In the genomic region with DNA sequence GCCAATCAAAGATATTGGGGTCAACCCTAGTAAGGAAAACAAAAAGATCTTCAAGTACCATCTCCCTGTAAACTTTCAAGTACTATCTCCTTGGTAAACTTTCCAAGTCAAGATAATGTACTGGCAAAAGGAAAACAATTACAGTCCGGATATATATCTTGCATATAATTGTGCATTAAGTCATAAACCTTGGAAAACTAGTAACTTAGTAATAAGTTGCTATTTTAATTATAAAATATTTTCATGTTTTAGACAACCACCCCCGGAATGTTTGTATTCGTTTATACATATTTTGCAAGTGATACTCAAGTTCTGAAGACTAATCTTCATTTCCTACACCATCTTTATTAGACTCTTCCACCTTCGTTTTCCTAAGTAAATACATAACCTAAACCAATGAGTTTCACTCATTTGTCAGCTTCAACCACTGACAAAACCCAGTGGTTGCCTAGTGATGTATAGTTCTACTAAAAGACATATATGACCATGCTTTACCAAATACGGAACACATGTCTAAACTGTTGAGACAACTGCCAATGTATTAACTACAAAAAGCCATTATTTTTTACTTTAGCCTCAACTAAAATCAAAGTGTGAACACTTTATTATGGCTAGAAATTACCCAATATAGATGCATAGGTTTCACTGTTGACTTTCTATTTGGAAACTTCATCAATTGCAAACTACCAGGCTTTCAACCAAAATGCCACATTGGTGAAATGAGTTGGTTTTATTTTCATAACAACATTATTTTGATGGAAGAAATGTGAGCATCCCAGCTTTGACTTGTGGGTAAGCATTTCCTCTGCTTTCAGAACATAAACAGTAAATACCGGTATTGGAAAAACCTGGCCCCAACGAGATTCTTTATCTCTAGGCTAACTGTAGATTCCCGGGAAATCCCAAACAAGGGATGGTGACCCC, we compare ENCODE assay signal across 8 cellular contexts. TPM values are rescaled to one million over a fixed set of nuclear protein-coding genes. Genes with fewer than 3 reads are reported as not detected.
DNase-seq lines count a peak whose midpoint lies in the region; ATAC-seq and TF ChIP-seq lines count a peak whose summit lies in the region.

No MANE protein-coding gene starts in this region.

- H3K9me3 Mint-ChIP-seq in activated CD4-positive, alpha-beta T cell treated with anti-CD3 and anti-CD28 coated beads, Interleukin-2, amount 10 ng/mL, durations not matched to agents 24 days and 14 days: no peaks in the 10 kb centered on the region
- H3K9me3 Mint-ChIP-seq in activated naive CD8-positive, alpha-beta T cell (ENCODE audit: low read depth): no peaks in the 10 kb centered on the region

- no peak for ATAC-seq in GM21367 (IDR thresholded peaks at IDR 0.05; ENCODE audit: unreplicated experiment)

- H3K27ac ChIP-seq in layer of hippocampus (ENCODE audit: low read depth, low read length) (peak overlapping the region; percentile 93), testis (peak overlapping the region; percentile 98 to 99)

- intact Hi-C loops in activated CD4-positive, alpha-beta T cell treated with anti-CD3 and anti-CD28 coated beads, Interleukin-2, amount 10 ng/mL, durations not matched to agents 24 days and 14 days (cut with micrococcal nuclease): loop anchor here (1.0 to 10.0 kb wide), 6 partner anchors 10 to 986 kb away; partner anchors contain the start of genes CEP170 and COX20
- intact Hi-C loops in testis (cut with DNase I; ENCODE audit: low total_unique reads): no loop called here

- no peaks in the 10 kb centered on the region for H3K9me3 ChIP-seq in testis

- no peak for DNase-seq in activated CD4-positive, alpha-beta T cell treated with anti-CD3 and anti-CD28 coated beads, Interleukin-2, amount 10 ng/mL, durations not matched to agents 24 days and 14 days
- no peak for DNase-seq in activated CD4-positive, alpha-beta T cell treated with anti-CD3 and anti-CD28 coated beads for 48 hours
- DNase-seq in testis (no peak), COLO829 (ENCODE audit: low spot score) (no peak)
- no peak for DNase-seq in activated CD4-positive, CD25-positive, alpha-beta regulatory T cell treated with anti-CD3 and anti-CD28 coated beads, Interleukin-2, amount 50 U/mL, for 72 hours

- H3K27me3 Mint-ChIP-seq in activated CD4-positive, alpha-beta T cell treated with anti-CD3 and anti-CD28 coated beads, Interleukin-2, amount 10 ng/mL, durations not matched to agents 24 days and 14 days: peaks cover 31% of the 10 kb centered on the region
- H3K27me3 Mint-ChIP-seq in activated naive CD8-positive, alpha-beta T cell: no peaks in the 10 kb centered on the region

- H3K4me1 ChIP-seq in testis: peaks cover 16% of the 10 kb centered on the region

- TF ChIP-seq POLR2A in testis (IDR thresholded peaks at IDR 0.05): no peak

- H3K36me3 ChIP-seq in testis (ENCODE audit: low read depth, missing control alignments): no peaks in the 10 kb centered on the region

- WGBS in testis, 2 donors: 26 to 37% methylated on average over 8 of the region's 8 CpGs

- H3K27me3 ChIP-seq in layer of hippocampus (ENCODE audit: control insufficient read depth, insufficient read depth, low read length) (no peaks in the 10 kb centered on the region), testis (no peaks in the 10 kb centered on the region)

- H3K4me3 Mint-ChIP-seq in activated CD4-positive, alpha-beta T cell treated with anti-CD3 and anti-CD28 coated beads, Interleukin-2, amount 10 ng/mL, durations not matched to agents 24 days and 14 days: peak overlapping the region; percentile 96
- peak overlapping the region; percentile 95 for H3K4me3 Mint-ChIP-seq in activated naive CD8-positive, alpha-beta T cell

- peaks cover 6% of the 10 kb centered on the region for H3K36me3 Mint-ChIP-seq in activated CD4-positive, alpha-beta T cell treated with anti-CD3 and anti-CD28 coated beads, Interleukin-2, amount 10 ng/mL, durations not matched to agents 24 days and 14 days (ENCODE audit: low read depth)
- no peaks in the 10 kb centered on the region for H3K36me3 Mint-ChIP-seq in activated naive CD8-positive, alpha-beta T cell

- no peak for TF ChIP-seq CTCF in testis (IDR thresholded peaks at IDR 0.05)

- H3K4me1 Mint-ChIP-seq in activated CD4-positive, alpha-beta T cell treated with anti-CD3 and anti-CD28 coated beads, Interleukin-2, amount 10 ng/mL, durations not matched to agents 24 days and 14 days: peaks cover 19% of the 10 kb centered on the region
- peaks cover 47% of the 10 kb centered on the region for H3K4me1 Mint-ChIP-seq in activated naive CD8-positive, alpha-beta T cell (ENCODE audit: low read depth)

- peak overlapping the region; percentile 99 for H3K27ac Mint-ChIP-seq in activated CD4-positive, alpha-beta T cell treated with anti-CD3 and anti-CD28 coated beads, Interleukin-2, amount 10 ng/mL, durations not matched to agents 24 days and 14 days
- H3K27ac Mint-ChIP-seq in activated naive CD8-positive, alpha-beta T cell: peak overlapping the region; percentile 94

- peak overlapping the region; percentile 95 to 96 for H3K4me3 ChIP-seq in testis

RNA-seq across cellular contexts. Expression of gene AKT3, which starts 1.6 kb away (rescaled TPM):
- total RNA-seq in activated CD4-positive, alpha-beta T cell treated with anti-CD3 and anti-CD28 coated beads, Interleukin-2, amount 10 ng/mL, durations not matched to agents 24 days and 14 days: 38.5 and 39.1 TPM in 2 replicates
- total RNA-seq in testis: 10 to 100 TPM; 61.8 to 70.9 TPM
- 32.3 TPM for polyA plus RNA-seq in testis (ENCODE audit: insufficient read depth, low read depth, low replicate concordance)
